ENCODE assay signal across 16 cellular contexts in genomic region chr17:82772026-82772425, GRCh38. TPM values are rescaled to one million over a fixed set of nuclear protein-coding genes. Genes with fewer than 3 reads are reported as not detected.
A peak's percentile ranks its signal among the peaks of the same experiment; 100 is the strongest.
DNase-seq lines count a peak whose midpoint lies in the region; TF ChIP-seq lines count a peak whose summit lies in the region.
"Had no signal": no experiment of that assay in that cellular context is flagged by ENCODE, and none has a peak within 500 bp of the region (broad histone marks: within the 10 kb centered on the region; RNA-seq: fewer than 3 reads in every experiment).

No MANE protein-coding gene starts in this region.

- intact Hi-C loops in ascending aorta (cut with DNase I) (no loop called here), spleen (cut with DNase I; ENCODE audit: low total_unique reads) (no loop called here)

- DNase-seq in D341Med (ENCODE audit: low spot score), result peak; percentile 18
- peak; percentile 64 for DNase-seq in NCI-H226
- peak; percentile 87 for DNase-seq in epithelial cell of esophagus (ENCODE audit: low read depth)
- no peak for DNase-seq in endodermal cell
- DNase-seq in ascending aorta (ENCODE audit: low spot score in 2 of 2), result no peak
- DNase-seq in GDM1 (lab: John Stamatoyannopoulos, UW), result no peak
- DNase-seq in spleen, result no peak
- DNase-seq: Caco-2, caudate nucleus, head of caudate nucleus, NCI-H2081 treated with DMSO at 0.1 percent for 48 hours, retina had no signal

- H3K4me1 Mint-ChIP-seq in endodermal cell, result no peaks in the 10 kb centered on the region
- H3K4me1 Mint-ChIP-seq: mesothelial cell of epicardium had no signal

- WGBS in endodermal cell (ENCODE audit: insufficient coverage in 1 of 2, insufficient read length in 1 of 2), 2 experiments, result 100% methylated on average over 3 of the region's 3 CpGs; no CpG with 5 or more reads in 1 of the 2 experiments
- WGBS in spleen, 5 donors, result 91 to 100% (median 97%) methylated on average over 3 of the region's 3 CpGs

- H3K36me3 Mint-ChIP-seq in endodermal cell (ENCODE audit: low read depth), result peaks cover 79% of the 10 kb centered on the region

- TF ChIP-seq CTCF in epithelial cell of esophagus (IDR thresholded peaks at IDR 0.05; ENCODE audit: insufficient read depth, low read depth, low read length, missing control alignments) (no peak), endodermal cell (conservative IDR thresholded peaks at IDR 0.05) (no peak), ascending aorta (IDR thresholded peaks at IDR 0.05) (no peak), spleen (IDR thresholded peaks at IDR 0.05 in 8 of 11, conservative IDR thresholded peaks at IDR 0.05 in 3 of 11) (no peak)

- no peaks in the 10 kb centered on the region for H3K9me3 ChIP-seq in mucosa of rectum (ENCODE audit: control insufficient read depth in 2 of 2, low read length in 2 of 2)
- H3K9me3 ChIP-seq in endodermal cell (ENCODE audit: control insufficient read depth, low read length), result peaks cover 7% of the 10 kb centered on the region
- H3K9me3 ChIP-seq in ascending aorta, result no peaks in the 10 kb centered on the region
- H3K9me3 ChIP-seq in spleen, result no peaks in the 10 kb centered on the region
- H3K9me3 ChIP-seq: Caco-2, thyroid gland had no signal

- H3K27me3 ChIP-seq in mucosa of rectum (ENCODE audit: control insufficient read depth in 2 of 2, insufficient read depth in 2 of 2, low read length in 2 of 2) (no peaks in the 10 kb centered on the region), endodermal cell (ENCODE audit: control insufficient read depth, insufficient read depth, low read length, poor library complexity, severe bottlenecking) (no peaks in the 10 kb centered on the region), ascending aorta (no peaks in the 10 kb centered on the region), spleen (replicated peaks in 1 of 7) (no peaks in the 10 kb centered on the region)
- H3K27me3 ChIP-seq: thyroid gland had no signal

- H3K27me3 Mint-ChIP-seq in endodermal cell (ENCODE audit: insufficient read depth), result no peaks in the 10 kb centered on the region

- H3K4me1 ChIP-seq in mucosa of rectum (ENCODE audit: control insufficient read depth in 2 of 2, insufficient read depth in 2 of 2, low read length in 2 of 2) (peaks cover 1 to 10% of the 10 kb centered on the region in 2 donors), endodermal cell (ENCODE audit: control insufficient read depth, insufficient read depth, low read length) (no peaks in the 10 kb centered on the region), ascending aorta (no peaks in the 10 kb centered on the region), spleen (peaks cover 0 to 30% (median 19%) of the 10 kb centered on the region in 6 donors)
- H3K4me1 ChIP-seq: Caco-2 had no signal

- peak overlapping the region; percentile 19 to 32 for H3K9ac ChIP-seq in mucosa of rectum (ENCODE audit: low read depth in 1 of 2, low read length in 2 of 2)
- H3K9ac ChIP-seq in endodermal cell (ENCODE audit: extremely low read depth, low read length, poor library complexity, severe bottlenecking), result no peak overlapping the region

- no peak overlapping the region for H3K4me3 Mint-ChIP-seq in endodermal cell
- H3K4me3 Mint-ChIP-seq: mesothelial cell of epicardium had no signal

- no peak overlapping the region for H3K27ac Mint-ChIP-seq in endodermal cell
- H3K27ac Mint-ChIP-seq: mesothelial cell of epicardium had no signal

- peaks cover under 1% of the 10 kb centered on the region for H3K9me3 Mint-ChIP-seq in endodermal cell

- H3K27ac ChIP-seq in mucosa of rectum (ENCODE audit: low read depth in 2 of 2, low read length in 2 of 2) (peak overlapping the region; percentile 58 to 68), endodermal cell (ENCODE audit: low read depth, low read length) (no peak overlapping the region), ascending aorta (no peak overlapping the region), spleen (no peak overlapping the region)
- H3K27ac ChIP-seq: thyroid gland, VCaP had no signal

- H3K4me3 ChIP-seq in epithelial cell of esophagus (ENCODE audit: low read length), result no peak overlapping the region
- peak overlapping the region in 1 of 2 donors; percentile 10 for H3K4me3 ChIP-seq in mucosa of rectum (ENCODE audit: low read length in 2 of 2)
- H3K4me3 ChIP-seq in endodermal cell (ENCODE audit: low read length), result no peak overlapping the region
- H3K4me3 ChIP-seq in ascending aorta, result no peak overlapping the region
- H3K4me3 ChIP-seq in spleen, result no peak overlapping the region
- H3K4me3 ChIP-seq: thyroid gland had no signal

- TF ChIP-seq POLR2A in spleen (IDR thresholded peaks at IDR 0.05), result no peak

- H3K36me3 ChIP-seq in mucosa of rectum (ENCODE audit: control insufficient read depth in 2 of 2, insufficient read depth in 2 of 2, low read length in 2 of 2), result peaks cover 0 to 13% of the 10 kb centered on the region in 2 donors
- H3K36me3 ChIP-seq in endodermal cell (ENCODE audit: control insufficient read depth, insufficient read depth, low read length), result peaks cover 72% of the 10 kb centered on the region
- H3K36me3 ChIP-seq in ascending aorta, result peaks cover 15 to 50% of the 10 kb centered on the region in 2 donors
- peaks cover 0 to 69% (median 25%) of the 10 kb centered on the region in 6 donors for H3K36me3 ChIP-seq in spleen

RNA-seq across cellular contexts. Expression of gene TBCD, which starts 20.2 kb away (rescaled TPM):
- total RNA-seq in endodermal cell (100 to 1,000 TPM; 107 TPM), ascending aorta (156 TPM), spleen (100 to 1,000 TPM in 3 of 7 donors, 10 to 100 TPM in 4; 55.6 to 149 (median 84.5) TPM)
- 107 TPM for polyA plus RNA-seq in endodermal cell (2013, experiment 1 of 2)
- polyA plus RNA-seq in endodermal cell (2013, experiment 2 of 2), result 106 TPM
- polyA plus RNA-seq in spleen, result 100 to 1,000 TPM; 117 to 207 (median 195) TPM

RNA-seq across cellular contexts. Expression of gene FN3K, which starts 36.6 kb away (rescaled TPM):
- total RNA-seq in endodermal cell (10 to 100 TPM; 24.7 to 35.6 TPM), ascending aorta (10.5 TPM), spleen (10 to 100 TPM in 2 of 7 donors, 1 to 10 TPM in 5; 1.4 to 14.1 (median 6.6) TPM)
- polyA plus RNA-seq in endodermal cell (2013, experiment 1 of 2), result 17.1 TPM
- 17.1 TPM for polyA plus RNA-seq in endodermal cell (2013, experiment 2 of 2)
- 1 to 10 TPM; 1.7 to 3.4 (median 2.1) TPM for polyA plus RNA-seq in spleen

RNA-seq across cellular contexts. Expression of gene FN3KRP, which starts 55.5 kb away (rescaled TPM):
- total RNA-seq in endodermal cell, result 10 to 100 TPM; 34.5 to 40.0 TPM
- 32.5 TPM for polyA plus RNA-seq in endodermal cell (2013, experiment 1 of 2)
- polyA plus RNA-seq in endodermal cell (2013, experiment 2 of 2), result 33.8 TPM
- total RNA-seq in ascending aorta, result 21.0 TPM
- 10 to 100 TPM; 16.3 to 35.1 (median 21.2) TPM for total RNA-seq in spleen
- 10 to 100 TPM; 25.4 to 33.3 (median 27.4) TPM for polyA plus RNA-seq in spleen

Comparison
In these comparisons a context has a peak if more than half of its experiments do, and no peak if none do; other contexts are left out.
1. DNase-seq: peak in D341Med (single experiment), NCI-H226 (single experiment) and epithelial cell of esophagus (single experiment); none in endodermal cell (single experiment), ascending aorta (0 of 2), GDM1 (single experiment) and spleen (single experiment).
2. H3K27ac ChIP-seq: peak in mucosa of rectum (2 of 2); none in endodermal cell (single experiment), ascending aorta (0 of 2) and spleen (0 of 8).